ENCODE assay signal across 8 cellular contexts in genomic region chr7:77415822-77416620, GRCh38. TPM values are rescaled to one million over a fixed set of nuclear protein-coding genes. Genes with fewer than 3 reads are reported as not detected.
DNase-seq lines count a peak whose midpoint lies in the region; ATAC-seq and TF ChIP-seq lines count a peak whose summit lies in the region.

A gene with protein sequence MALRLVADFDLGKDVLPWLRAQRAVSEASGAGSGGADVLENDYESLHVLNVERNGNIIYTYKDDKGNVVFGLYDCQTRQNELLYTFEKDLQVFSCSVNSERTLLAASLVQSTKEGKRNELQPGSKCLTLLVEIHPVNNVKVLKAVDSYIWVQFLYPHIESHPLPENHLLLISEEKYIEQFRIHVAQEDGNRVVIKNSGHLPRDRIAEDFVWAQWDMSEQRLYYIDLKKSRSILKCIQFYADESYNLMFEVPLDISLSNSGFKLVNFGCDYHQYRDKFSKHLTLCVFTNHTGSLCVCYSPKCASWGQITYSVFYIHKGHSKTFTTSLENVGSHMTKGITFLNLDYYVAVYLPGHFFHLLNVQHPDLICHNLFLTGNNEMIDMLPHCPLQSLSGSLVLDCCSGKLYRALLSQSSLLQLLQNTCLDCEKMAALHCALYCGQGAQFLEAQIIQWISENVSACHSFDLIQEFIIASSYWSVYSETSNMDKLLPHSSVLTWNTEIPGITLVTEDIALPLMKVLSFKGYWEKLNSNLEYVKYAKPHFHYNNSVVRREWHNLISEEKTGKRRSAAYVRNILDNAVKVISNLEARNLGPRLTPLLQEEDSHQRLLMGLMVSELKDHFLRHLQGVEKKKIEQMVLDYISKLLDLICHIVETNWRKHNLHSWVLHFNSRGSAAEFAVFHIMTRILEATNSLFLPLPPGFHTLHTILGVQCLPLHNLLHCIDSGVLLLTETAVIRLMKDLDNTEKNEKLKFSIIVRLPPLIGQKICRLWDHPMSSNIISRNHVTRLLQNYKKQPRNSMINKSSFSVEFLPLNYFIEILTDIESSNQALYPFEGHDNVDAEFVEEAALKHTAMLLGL (minus strand): TSS chr7:77416349. CDS start chr7:77416321, 28 bp downstream.

- no peak within 1 kb of the TSS for H3K27ac ChIP-seq in ACC112 (ENCODE audit: low read depth, low read length)
- H3K27ac ChIP-seq in PC-3 (ENCODE audit: low read length): peak within 1 kb of the TSS; percentile 65
- H3K27ac ChIP-seq in aorta (ENCODE audit: low read depth in 1 of 2, low read length in 2 of 2): peak within 1 kb of the TSS in 1 of 2 donors; percentile 29

- no peaks in the 10 kb centered on the region for H3F3A ChIP-seq in PC-3 (ENCODE audit: low read length, unreplicated experiment)

- peak within 1 kb of the TSS; percentile 79 for H3K9ac ChIP-seq in PC-3 (ENCODE audit: low read length)

- BruUV-seq in PC-3 (replicated peaks; lab: Mats Ljungman, UMichigan): no TSS peak

- TF ChIP-seq CTCF in PC-3 (conservative IDR thresholded peaks at IDR 0.05; ENCODE audit: low read depth, low read length) (no peak), omental fat pad (IDR thresholded peaks at IDR 0.05) (no peak)

- H3K9me3 ChIP-seq in PC-3 (ENCODE audit: low read length) (no peaks in the 10 kb centered on the region), aorta (ENCODE audit: control insufficient read depth, low read length) (no peaks in the 10 kb centered on the region)

- POLR2A ChIA-PET in PC-3 (lab: Charles Lee; ENCODE audit: unreplicated experiment): interaction anchor here (0.6 to 1.6 kb wide), 5 partner anchors 10 to 337 kb away, joined by 3 to 40 read pairs (median 4); no protein-coding TSS in a partner anchor

- H3K79me2 ChIP-seq in ACC112 (ENCODE audit: control insufficient read depth, insufficient read depth, low read length, unreplicated experiment) (peaks cover 13% of the 10 kb centered on the region), PC-3 (ENCODE audit: low read length) (peaks cover 14% of the 10 kb centered on the region)

- intact Hi-C loops in PC-3 (cut with micrococcal nuclease): loop anchor here (2.0 kb wide), 1 partner anchor 39 kb away; no protein-coding TSS in a partner anchor
- intact Hi-C loops in aorta (cut with DNase I): no loop called here

- CTCF ChIA-PET in PC-3 (lab: Charles Lee): interaction anchor here (0.6 to 1.9 kb wide), 3 partner anchors 42 to 121 kb away, joined by 4 to 7 read pairs (median 4); partner anchors contain the start of gene PTPN12

- ATAC-seq in GM18858 (IDR thresholded peaks at IDR 0.05; ENCODE audit: unreplicated experiment) (peak; percentile 41), HG03095 (IDR thresholded peaks at IDR 0.05; ENCODE audit: unreplicated experiment) (peak; percentile 54), PC-3 (peak; percentile 69), omental fat pad (ENCODE audit: low FRiP score) (peak; percentile 81), aorta (ENCODE audit: low FRiP score) (peak; percentile 84)

- H3K4me3 ChIP-seq in ACC112 (ENCODE audit: low read depth, low read length): peak within 1 kb of the TSS; percentile 85
- peak within 1 kb of the TSS; percentile 78 for H3K4me3 ChIP-seq in PC-3 (ENCODE audit: low read length)
- peak within 1 kb of the TSS; percentile 64 to 74 for H3K4me3 ChIP-seq in aorta (ENCODE audit: low read length in 2 of 2)

- peak; percentile 64 for DNase-seq in PC-3
- DNase-seq in activated naive CD4-positive, alpha-beta T cell (lab: John Stamatoyannopoulos, UW): peak in 3 of 4 experiments; percentile 23 to 57 (median 24)
- DNase-seq in glomerular visceral epithelial cell (ENCODE audit: extremely low spot score): peak; percentile 56
- DNase-seq in omental fat pad (ENCODE audit: low spot score): no peak
- DNase-seq in aorta: peak; percentile 74 to 84

- H2AFZ ChIP-seq in ACC112 (ENCODE audit: low read length, unreplicated experiment) (peak within 1 kb of the TSS; percentile 75), PC-3 (ENCODE audit: low read length) (peak within 1 kb of the TSS; percentile 72)

- H3K27me3 ChIP-seq in ACC112 (ENCODE audit: insufficient read depth, low read length): no peaks in the 10 kb centered on the region
- H3K27me3 ChIP-seq in PC-3 (ENCODE audit: low read length): no peaks in the 10 kb centered on the region
- H3K27me3 ChIP-seq in aorta (ENCODE audit: control insufficient read depth in 1 of 2, insufficient read depth in 2 of 2, low read length in 1 of 2): no peaks in the 10 kb centered on the region

- no peaks in the 10 kb centered on the region for H3K36me3 ChIP-seq in ACC112 (ENCODE audit: insufficient read depth, low read length)
- H3K36me3 ChIP-seq in PC-3 (ENCODE audit: low read depth, low read length): no peaks in the 10 kb centered on the region
- H3K36me3 ChIP-seq in aorta (ENCODE audit: control insufficient read depth in 1 of 2, insufficient read depth in 2 of 2, low read length in 1 of 2): no peaks in the 10 kb centered on the region

- H3K4me1 ChIP-seq in ACC112 (ENCODE audit: control insufficient read depth, insufficient read depth, low read length, unreplicated experiment) (peaks cover 33% of the 10 kb centered on the region), PC-3 (ENCODE audit: insufficient read depth, low read length) (peaks cover 58% of the 10 kb centered on the region), aorta (ENCODE audit: control insufficient read depth in 1 of 2, insufficient read depth in 2 of 2, low read length in 2 of 2) (no peaks in the 10 kb centered on the region)

- WGBS in aorta, 2 donors: 0 to 1% methylated on average over 67 to 93 of the region's 93 CpGs

- peak within 1 kb of the TSS; percentile 92 for H3K4me2 ChIP-seq in PC-3 (ENCODE audit: low read length)

- H3K9me2 ChIP-seq in PC-3 (replicated peaks; ENCODE audit: low read length): no peaks in the 10 kb centered on the region

- H4K20me1 ChIP-seq in PC-3 (ENCODE audit: low read length): no peaks in the 10 kb centered on the region

RNA-seq across cellular contexts. Expression of the gene that starts here (rescaled TPM):
- total RNA-seq in PC-3 (2014; rRNA removed): 2.5 and 6.5 TPM in 2 replicates
- 10 to 100 TPM; 20.8 to 29.1 (median 24.4) TPM for total RNA-seq in omental fat pad
- total RNA-seq in aorta: 10 to 100 TPM; 10.2 to 24.1 TPM
- 1 to 10 TPM; 3.7 to 5.8 TPM for polyA plus RNA-seq in aorta
